In genomic region chr7:134645478-134645877, GRCh38 we compare ENCODE assay signal across 11 cellular contexts. TPM values are rescaled to one million over a fixed set of nuclear protein-coding genes. Genes with fewer than 3 reads are reported as not detected.
DNase-seq lines count a peak whose midpoint lies in the region; ATAC-seq and TF ChIP-seq lines count a peak whose summit lies in the region.
"Had no signal": no experiment of that assay in that cellular context is flagged by ENCODE, and none has a peak within 500 bp of the region (broad histone marks: within the 10 kb centered on the region; RNA-seq: fewer than 3 reads in every experiment).

No MANE protein-coding gene starts in this region.

- ATAC-seq in IMR-90 (ENCODE audit: low read depth) (no peak), right lobe of liver (no peak), HG02642 (IDR thresholded peaks at IDR 0.05; ENCODE audit: poor library complexity, unreplicated experiment) (no peak)

- H3K27ac ChIP-seq in IMR-90 (ENCODE audit: insufficient read depth, low read length), result no peak overlapping the region
- peak overlapping the region; percentile 68 to 91 for H3K27ac ChIP-seq in breast epithelium
- H3K27ac ChIP-seq in right lobe of liver, result peak overlapping the region in 1 of 3 donors; percentile 58
- peak overlapping the region in 3 of 4 donors; percentile 86 to 97 (median 87) for H3K27ac ChIP-seq in tibial nerve

- BruUV-seq in IMR-90 (replicated peaks; lab: Mats Ljungman, UMichigan), result no TSS peak

- H2BK5ac ChIP-seq in IMR-90 (ENCODE audit: low read depth, low read length, poor library complexity, severe bottlenecking), result peak overlapping the region; percentile 74

- no peak overlapping the region for H2BK15ac ChIP-seq in IMR-90 (ENCODE audit: low read depth, low read length)

- dilution Hi-C loops in IMR-90 (cut with HindIII; ENCODE audit: low sequenced_read_pairs, unreplicated experiment), result no loop called here

- H2BK120ac ChIP-seq in IMR-90 (ENCODE audit: low read depth, low read length), result no peak overlapping the region

- 37% methylated on average over 3 of the region's 5 CpGs; no CpG with 5 or more reads in 1 of the 2 experiments for WGBS in IMR-90 (ENCODE audit: extremely low coverage in 2 of 2, insufficient read length in 1 of 2), 2 experiments
- WGBS in right lobe of liver (ENCODE audit: insufficient coverage, low coverage, low lambda C conversion rate, missing lambda C conversion rate), result 28% methylated on average over 5 of the region's 5 CpGs
- WGBS in tibial nerve, 2 donors, result 39 to 55% methylated on average over 5 of the region's 5 CpGs

- peak overlapping the region; percentile 80; the same call in 1 of the 2 replicates for H3K14ac ChIP-seq in IMR-90 (replicated peaks; ENCODE audit: low read depth, low read length)

- no peak overlapping the region for H2AK9ac ChIP-seq in IMR-90 (replicated peaks; ENCODE audit: low read depth, low read length, poor library complexity)

- peaks cover 11% of the 10 kb centered on the region for H3K9me1 ChIP-seq in IMR-90 (ENCODE audit: insufficient read depth, low read length)

- H3K27me3 ChIP-seq in IMR-90 (ENCODE audit: control insufficient read depth, insufficient read depth, low read length), result no peaks in the 10 kb centered on the region
- H3K27me3 ChIP-seq in breast epithelium, result no peaks in the 10 kb centered on the region
- no peaks in the 10 kb centered on the region for H3K27me3 ChIP-seq in right lobe of liver
- H3K27me3 ChIP-seq in tibial nerve, result no peaks in the 10 kb centered on the region

- intact Hi-C loops in IMR-90 (cut with micrococcal nuclease), result loop anchor here (5.0 kb wide), 1 partner anchor 132 kb away; the partner anchor contains the start of gene CALD1
- intact Hi-C loops in breast epithelium (cut with DNase I; ENCODE audit: low total_unique reads), result no loop called here
- intact Hi-C loops in right lobe of liver (cut with DNase I), result no loop called here

- H3K18ac ChIP-seq in IMR-90 (ENCODE audit: low read depth, low read length), result no peak overlapping the region; the same call in 1 of the 2 replicates

- no peaks in the 10 kb centered on the region for H4K20me1 ChIP-seq in IMR-90 (ENCODE audit: insufficient read depth, low read length)

- H3K79me1 ChIP-seq in IMR-90 (ENCODE audit: low read depth in 1 of 2, low read length in 2 of 2), result peaks cover 12 to 39% of the 10 kb centered on the region in 2 experiments

- H2BK20ac ChIP-seq in IMR-90 (ENCODE audit: low read depth, low read length), result no peak overlapping the region

- no peak overlapping the region for H2AFZ ChIP-seq in IMR-90 (replicated peaks; ENCODE audit: low read length, poor library complexity)

- in situ Hi-C loops in IMR-90 (cut with MboI; ENCODE audit: low sequenced_read_pairs), result no loop called here

- H3K4me2 ChIP-seq in IMR-90 (ENCODE audit: low read depth, low read length), result peak overlapping the region; percentile 98

- no peaks in the 10 kb centered on the region for H3K36me3 ChIP-seq in IMR-90 (ENCODE audit: control insufficient read depth, insufficient read depth, low read length)
- H3K36me3 ChIP-seq in breast epithelium, result no peaks in the 10 kb centered on the region
- no peaks in the 10 kb centered on the region for H3K36me3 ChIP-seq in right lobe of liver
- H3K36me3 ChIP-seq in tibial nerve, result no peaks in the 10 kb centered on the region

- peak overlapping the region; percentile 81; the same call in 1 of the 2 replicates for H4K5ac ChIP-seq in IMR-90 (ENCODE audit: low read depth, low read length)

- CTCF ChIA-PET in IMR-90 (lab: Yijun Ruan, JAX), result interaction anchor here (1.3 kb wide), 1 partner anchor 45 kb away, joined by 3 read pairs; no protein-coding TSS in a partner anchor

- no peak overlapping the region for H4K91ac ChIP-seq in IMR-90 (ENCODE audit: insufficient read depth, low read depth, low read length)

- peak overlapping the region; percentile 56 to 95; a peak in 3 of 4 replicates for H4K8ac ChIP-seq in IMR-90 (ENCODE audit: low read depth in 2 of 2, low read length in 2 of 2)

- no peak for TF ChIP-seq EP300 in tibial nerve (IDR thresholded peaks at IDR 0.05)

- peak overlapping the region; percentile 82; the same call in 1 of the 2 replicates for H3K9ac ChIP-seq in IMR-90 (ENCODE audit: low read depth, low read length)

- DNase-seq in IMR-90, result no peak
- no peak for DNase-seq in breast epithelium (ENCODE audit: low spot score in 2 of 2)
- no peak for DNase-seq in right lobe of liver
- no peak for DNase-seq in tibial nerve (ENCODE audit: low spot score in 2 of 2)
- no peak for DNase-seq in activated naive CD4-positive, alpha-beta T cell treated with anti-CD3 and anti-CD28 coated beads, Interleukin-2, amount 50 U/mL, for 16 hours
- DNase-seq in mesenteric fat pad (ENCODE audit: low spot score), result no peak
- DNase-seq in NCI-H226, result no peak
- DNase-seq: activated naive CD8-positive, alpha-beta T cell treated with anti-CD3 and anti-CD28 coated beads for 36 hours; NCI-H2107; T1000 had no signal

- peak overlapping the region; percentile 10; the same call in 1 of the 2 replicates for H3K23ac ChIP-seq in IMR-90 (ENCODE audit: low read depth, low read length)

- POLR2A ChIA-PET in IMR-90 (lab: Charles Lee; ENCODE audit: unreplicated experiment), result interaction anchor here (0.5 to 1.4 kb wide), 2 partner anchors 11 to 15 kb away, joined by 3 read pairs; no protein-coding TSS in a partner anchor

- TF ChIP-seq CTCF in IMR-90 (conservative IDR thresholded peaks at IDR 0.05; ENCODE audit: low read depth, low read length), result no peak
- TF ChIP-seq CTCF in breast epithelium (IDR thresholded peaks at IDR 0.05), result no peak
- no peak for TF ChIP-seq CTCF in right lobe of liver (IDR thresholded peaks at IDR 0.05)
- TF ChIP-seq CTCF in tibial nerve (IDR thresholded peaks at IDR 0.05), result no peak

- peak overlapping the region; percentile 78; the same call in 1 of the 2 replicates for H3K4ac ChIP-seq in IMR-90 (ENCODE audit: low read depth, low read length)

- no peaks in the 10 kb centered on the region for H3K9me3 ChIP-seq in IMR-90 (ENCODE audit: control insufficient read depth, insufficient read depth, low read length)
- H3K9me3 ChIP-seq in breast epithelium, result no peaks in the 10 kb centered on the region
- no peaks in the 10 kb centered on the region for H3K9me3 ChIP-seq in right lobe of liver
- no peaks in the 10 kb centered on the region for H3K9me3 ChIP-seq in tibial nerve

- H3K4me3 ChIP-seq in IMR-90 (ENCODE audit: insufficient read depth, low read depth, low read length), result peak overlapping the region; percentile 69; the same call in 1 of the 2 replicates
- peak overlapping the region; percentile 59 to 76 (median 69) for H3K4me3 ChIP-seq in breast epithelium
- peak overlapping the region; percentile 61 to 77 (median 72) for H3K4me3 ChIP-seq in right lobe of liver
- H3K4me3 ChIP-seq in tibial nerve, result peak overlapping the region; percentile 61 to 71 (median 70)

- peaks cover 7% of the 10 kb centered on the region for H3K4me1 ChIP-seq in IMR-90 (ENCODE audit: control insufficient read depth, insufficient read depth, low read length)
- H3K4me1 ChIP-seq in breast epithelium, result no peaks in the 10 kb centered on the region
- H3K4me1 ChIP-seq in right lobe of liver, result peaks cover 0 to 6% (median 0%) of the 10 kb centered on the region in 4 donors
- H3K4me1 ChIP-seq in tibial nerve, result peaks cover 0 to 40% (median 6%) of the 10 kb centered on the region in 4 donors

- TF ChIP-seq RAD21 in IMR-90 (IDR thresholded peaks at IDR 0.05; ENCODE audit: low read length), result no peak

- no peak overlapping the region; the same call in 1 of the 2 replicates for H2AK5ac ChIP-seq in IMR-90 (ENCODE audit: low read depth, low read length)

- H3K56ac ChIP-seq in IMR-90 (ENCODE audit: extremely low read depth, insufficient read depth, low read length), result peak overlapping the region; percentile 87; the same call in 1 of the 2 replicates

- TF ChIP-seq POLR2A in IMR-90 (IDR thresholded peaks at IDR 0.05; ENCODE audit: low read depth, low read length) (no peak), breast epithelium (IDR thresholded peaks at IDR 0.05) (no peak), right lobe of liver (IDR thresholded peaks at IDR 0.05) (no peak), tibial nerve (IDR thresholded peaks at IDR 0.05) (no peak)

TF ChIP-seq in IMR-90, 13 proteins besides CTCF, POLR2A, EP300 and RAD21 (continues in another document):
- TF ChIP-seq FOS (IDR thresholded peaks at IDR 0.05; ENCODE audit: low read depth, low read length) (no peak), ELK1 (IDR thresholded peaks at IDR 0.05; ENCODE audit: borderline replicate concordance, low read depth, low read length) (no peak), USF2 (IDR thresholded peaks at IDR 0.05; ENCODE audit: low read depth, low read length) (no peak), SMC3 (IDR thresholded peaks at IDR 0.05; ENCODE audit: low read depth, low read length) (no peak), CHD1 (IDR thresholded peaks at IDR 0.05; ENCODE audit: low read depth, low read length) (no peak), MAFK (IDR thresholded peaks at IDR 0.05; ENCODE audit: low read depth, low read length) (no peak), NFE2L2 (IDR thresholded peaks at IDR 0.05; ENCODE audit: low read depth, low read length) (no peak), BHLHE40 (IDR thresholded peaks at IDR 0.05; ENCODE audit: low read depth, low read length) (no peak), CEBPB (IDR thresholded peaks at IDR 0.05; ENCODE audit: low read depth, low read length) (no peak)

RNA-seq across cellular contexts. Expression of gene BPGM, which starts 1.2 kb away (rescaled TPM):
- total RNA-seq in IMR-90 (2012; rRNA removed), result 18.8 and 32.8 TPM in 2 replicates
- polyA plus RNA-seq in IMR-90 (2012; rRNA removed), result 16.8 and 20.0 TPM in 2 replicates
- 5.1 and 9.8 TPM in 2 replicates for polyA plus RNA-seq in IMR-90 (2012; cell fraction: cytosol; rRNA removed)
- polyA plus RNA-seq in IMR-90 (2012; cell fraction: nucleus; rRNA removed; ENCODE audit: low replicate concordance), result 1.6 and 14.7 TPM in 2 replicates
- 10 to 100 TPM; 12.3 to 18.7 (median 16.4) TPM for total RNA-seq in breast epithelium
- 10 to 100 TPM in 1 of 6 experiments, 1 to 10 TPM in 5; 5.9 to 10.9 (median 7.3) TPM for total RNA-seq in right lobe of liver
- total RNA-seq in tibial nerve, result 10 to 100 TPM in 3 of 4 donors, 1 to 10 TPM in 1; 8.8 to 24.9 (median 24.0) TPM
- 12.4 TPM for total RNA-seq in mesenteric fat pad
